1 cellular context compared by ENCODE assay signal in genomic region chr2:64867253-64867996, GRCh38.
TF ChIP-seq lines count a peak whose summit lies in the region.

No MANE protein-coding gene starts in this region.

TF ChIP-seq in H1, 55 proteins besides CTCF, POLR2A, EP300 and RAD21:
- no peak for TF ChIP-seq SAP30 (IDR thresholded peaks at IDR 0.05; ENCODE audit: insufficient read depth, insufficient replicate concordance, low read length)
- no peak for TF ChIP-seq ATF3 (IDR thresholded peaks at IDR 0.05; ENCODE audit: insufficient read depth, low read depth, low read length)
- TF ChIP-seq ZNF274 (IDR thresholded peaks at IDR 0.05; ENCODE audit: borderline replicate concordance, extremely low read depth, low read length): no peak
- no peak for TF ChIP-seq SIN3A (conservative IDR thresholded peaks at IDR 0.05 in 1 of 2, IDR thresholded peaks at IDR 0.05 in 1 of 2; ENCODE audit: low read depth in 1 of 2, low read length in 2 of 2)
- TF ChIP-seq KDM4A (IDR thresholded peaks at IDR 0.05; ENCODE audit: low read depth, low read length, severe bottlenecking): no peak
- TF ChIP-seq TBP (IDR thresholded peaks at IDR 0.05; ENCODE audit: low read depth, low read length): no peak
- no peak for TF ChIP-seq ASH2L (IDR thresholded peaks at IDR 0.05; ENCODE audit: low read length)
- no peak for TF ChIP-seq EGR1 (IDR thresholded peaks at IDR 0.05; ENCODE audit: borderline replicate concordance, low read depth, low read length)
- TF ChIP-seq TCF12 (IDR thresholded peaks at IDR 0.05; ENCODE audit: low read depth, low read length): no peak
- TF ChIP-seq GTF2F1 (IDR thresholded peaks at IDR 0.05; ENCODE audit: borderline replicate concordance, low read depth, low read length): no peak
- TF ChIP-seq SUZ12 (IDR thresholded peaks at IDR 0.05; ENCODE audit: low read length): no peak
- TF ChIP-seq SP4 (IDR thresholded peaks at IDR 0.05; ENCODE audit: low read length): no peak
- TF ChIP-seq SIX5 (IDR thresholded peaks at IDR 0.05; ENCODE audit: low read depth, low read length): no peak
- TF ChIP-seq ATF2 (IDR thresholded peaks at IDR 0.05; ENCODE audit: low read length): no peak
